In genomic region chr5:34486160-34486765, GRCh38 we compare ENCODE assay signal across 8 cellular contexts.
DNase-seq lines count a peak whose midpoint lies in the region; ATAC-seq and TF ChIP-seq lines count a peak whose summit lies in the region.

No MANE protein-coding gene starts in this region.

- H3K27me3 Mint-ChIP-seq in HFFc6 (ENCODE audit: insufficient read depth): no peaks in the 10 kb centered on the region; the same call in 1 of the 2 replicates

- DNase-seq in DMS114 treated with DMSO at 0.1 percent for 48 hours (lab: John Stamatoyannopoulos, UW; ENCODE audit: unreplicated experiment) (peak; percentile 68), HFFc6 (peak; percentile 81), NCI-H2196 treated with DMSO at 0.1 percent for 48 hours (lab: John Stamatoyannopoulos, UW; ENCODE audit: unreplicated experiment) (peak; percentile 92), caudate nucleus (lab: John Stamatoyannopoulos, UW) (peak in 58 of 61 donors; percentile 5 to 92 (median 70)), kidney epithelial cell (ENCODE audit: low read depth) (no peak)
- peak; percentile 60 for DNase-seq in stimulated activated CD4-positive, alpha-beta T cell treated with anti-CD3 and anti-CD28 coated beads, Interleukin-1b, Interleukin-23, amount 100 ng/mL, for 48 hours

- no peaks in the 10 kb centered on the region; the same call in 1 of the 2 replicates for H3K9me3 Mint-ChIP-seq in HFFc6

- H3K36me3 Mint-ChIP-seq in HFFc6 (ENCODE audit: low read depth): no peaks in the 10 kb centered on the region; the same call in 1 of the 2 replicates

- peak overlapping the region; percentile 29 for H3K27ac ChIP-seq in caudate nucleus (ENCODE audit: low read depth, low read length)

- peak overlapping the region; percentile 36 for H3K4me3 Mint-ChIP-seq in HFFc6

- TF ChIP-seq CTCF in HFFc6 (IDR thresholded peaks at IDR 0.05) (peak; percentile 97), WI38 (IDR thresholded peaks at IDR 0.05; ENCODE audit: low read depth, low read length) (peak; percentile 67), kidney epithelial cell (IDR thresholded peaks at IDR 0.05; ENCODE audit: insufficient read depth, low read length, poor library complexity, severe bottlenecking) (peak; percentile 81)

- peaks cover 75% of the 10 kb centered on the region for H3K4me1 Mint-ChIP-seq in HFFc6 (ENCODE audit: low read depth)

- H3K27ac Mint-ChIP-seq in HFFc6: peak overlapping the region; percentile 85

- H3K36me3 ChIP-seq in kidney epithelial cell (ENCODE audit: control insufficient read depth, insufficient read depth, low read length): no peaks in the 10 kb centered on the region

- H3K27me3 ChIP-seq in kidney epithelial cell (ENCODE audit: control insufficient read depth, insufficient read depth, low read length): no peaks in the 10 kb centered on the region

- ATAC-seq in HG03469 (IDR thresholded peaks at IDR 0.05; ENCODE audit: unreplicated experiment): no peak

- H3K4me3 ChIP-seq in WI38 (ENCODE audit: low read depth, low read length) (no peak overlapping the region), kidney epithelial cell (ENCODE audit: low read depth, low read length) (no peak overlapping the region)
